In the genomic region with DNA sequence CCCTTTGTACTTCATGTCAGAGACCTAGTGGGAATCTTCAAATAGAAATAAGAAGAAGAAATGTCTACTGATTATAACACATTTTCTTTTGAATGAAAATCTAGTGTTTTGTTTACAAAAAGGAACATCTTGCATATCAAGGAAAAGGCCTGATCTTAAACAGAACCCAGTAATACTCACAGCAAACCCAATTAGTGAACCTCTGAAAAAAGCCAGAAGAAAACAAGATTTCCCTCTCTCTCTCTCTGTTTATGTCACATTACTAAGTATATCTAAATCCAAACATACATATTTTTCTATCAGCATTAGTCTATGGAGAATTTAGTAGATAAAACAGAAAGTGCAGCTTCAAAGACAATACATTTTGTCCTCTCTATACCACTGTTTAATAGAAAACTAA, we compare ENCODE assay signal across 5 cellular contexts.
"Had no signal": no experiment of that assay in that cellular context is flagged by ENCODE, and none has a peak within 500 bp of the region (broad histone marks: within the 10 kb centered on the region; RNA-seq: fewer than 3 reads in every experiment).

No MANE protein-coding gene starts in this region.

- H3K27ac ChIP-seq: HL-60 had no signal

- FAIRE-seq: HepG2, HTR-8/SVneo, K562 had no signal

- ATAC-seq: HepG2, K562 had no signal

- H3K4me3 ChIP-seq: K562 had no signal

- DNase-seq: KBM-7 had no signal
